In genomic region chr5:42583322-42583721, GRCh38 we compare ENCODE assay signal across 1 cellular context.
TF ChIP-seq lines count a peak whose summit lies in the region.

No MANE protein-coding gene starts in this region.

TF ChIP-seq in K562, 482 proteins besides CTCF, POLR2A, EP300 and RAD21 (continued from another document):
- TF ChIP-seq MTF1 (CRISPR knock-in tag; IDR thresholded peaks at IDR 0.05; ENCODE audit: borderline replicate concordance) = no peak
- TF ChIP-seq SMARCE1 (IDR thresholded peaks at IDR 0.05) = no peak
- TF ChIP-seq MAZ (CRISPR knock-in tag; conservative IDR thresholded peaks at IDR 0.05 in 1 of 2, IDR thresholded peaks at IDR 0.05 in 1 of 2) = peak in 1 of 2 experiments; percentile 58; a peak in 2 of 4 replicates
- no peak; the same call in 1 of the 2 replicates for TF ChIP-seq FOXJ2 (tag; IDR thresholded peaks at IDR 0.05)
- no peak for TF ChIP-seq ZKSCAN3 (CRISPR knock-in tag; IDR thresholded peaks at IDR 0.05)
TF ChIP-seq in K562: peak in this region for 67.
